ENCODE assay signal across 12 cellular contexts in the genomic region with DNA sequence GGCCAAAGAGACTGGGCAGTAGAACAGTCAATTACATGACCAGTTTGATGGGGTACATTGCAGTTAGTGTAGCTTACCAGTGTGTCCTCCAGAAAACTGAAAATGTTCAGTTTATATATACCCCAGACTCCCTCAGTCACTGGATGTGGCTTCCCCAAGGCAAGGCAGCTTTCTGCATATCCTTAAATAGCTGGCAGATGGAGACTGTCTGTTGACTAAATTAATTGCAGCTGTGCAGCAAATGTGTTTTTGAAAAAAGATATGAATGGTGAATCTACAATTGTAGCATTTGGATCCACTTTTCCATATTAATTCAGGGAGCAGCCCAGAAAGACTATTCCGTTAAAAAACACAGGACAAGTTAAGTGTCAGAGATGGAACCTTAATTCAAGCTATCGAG.
"Had no signal": no experiment of that assay in that cellular context is flagged by ENCODE, and none has a peak within 500 bp of the region (broad histone marks: within the 10 kb centered on the region; RNA-seq: fewer than 3 reads in every experiment).

No MANE protein-coding gene starts in this region.

- H2AFZ ChIP-seq: hepatocyte had no signal

- DNase-seq: activated CD4-positive, alpha-beta T cell treated with anti-CD3 and anti-CD28 coated beads, Interleukin-2, amount 50 U/mL, for 1 hour; amniotic stem cell; kidney; left ventricle myocardium superior; mesenchymal stem cell; stimulated activated CD4-positive, alpha-beta T cell treated with anti-CD3 and anti-CD28 coated beads, Interleukin-2, amount 100 ng/mL, for 48 hours; stimulated activated CD8-positive, alpha-beta memory T cell treated with anti-CD3 and anti-CD28 coated beads, Interleukin-4, amount 100 ng/mL, for 48 hours; stimulated activated naive CD8-positive, alpha-beta T cell treated with anti-CD3 and anti-CD28 coated beads, Interleukin-15, Interleukin-2, amounts not matched to agents 100 U/mL and 50 U/mL, for 24 hours; T-helper 17 cell had no signal

- H3K36me3 ChIP-seq: suprapubic skin had no signal

- H3K9me3 ChIP-seq: suprapubic skin had no signal

- H3K27me3 ChIP-seq: hepatocyte, suprapubic skin had no signal

- H3K27ac ChIP-seq: hepatocyte, suprapubic skin had no signal

- ATAC-seq: left ventricle myocardium superior; sciatic nerve; stimulated activated naive CD8-positive, alpha-beta T cell treated with anti-CD3 and anti-CD28 coated beads, Interleukin-15, Interleukin-2, amounts not matched to agents 100 U/mL and 50 U/mL, for 24 hours; T-helper 17 cell had no signal

- H3K4me1 ChIP-seq: suprapubic skin had no signal

- H3K4me3 ChIP-seq: hepatocyte, suprapubic skin had no signal

- H3K79me2 ChIP-seq: hepatocyte had no signal

- H3K4me2 ChIP-seq: hepatocyte had no signal
